Comparison of ENCODE assay signal across 39 cellular contexts in genomic region chr7:135258585-135258984, GRCh38. TPM values are rescaled to one million over a fixed set of nuclear protein-coding genes. Genes with fewer than 3 reads are reported as not detected.
"Had no signal": no experiment of that assay in that cellular context is flagged by ENCODE, and none has a peak within 500 bp of the region (broad histone marks: within the 10 kb centered on the region; RNA-seq: fewer than 3 reads in every experiment).

No MANE protein-coding gene starts in this region.

- H3K27ac Mint-ChIP-seq: activated B cell treated with CpG ODN at 0.5 μM for 24 hours; activated CD4-positive, alpha-beta memory T cell treated with anti-CD3 and anti-CD28 coated beads for 36 hours; activated CD4-positive, alpha-beta T cell treated with anti-CD3 and anti-CD28 coated beads, Interleukin-2, amount 10 ng/mL, durations not matched to agents 24 days and 14 days; activated CD8-positive, alpha-beta T cell treated with anti-CD3 and anti-CD28 coated beads for 36 hours; activated naive CD4-positive, alpha-beta T cell treated with anti-CD3 and anti-CD28 coated beads for 36 hours; activated naive CD8-positive, alpha-beta T cell treated with anti-CD3 and anti-CD28 coated beads for 36 hours; activated T-cell treated with anti-CD3 and anti-CD28 coated beads, Interleukin-2, amount 50 U/mL, for 72 hours; activated T-helper 1 cell treated with anti-CD3 and anti-CD28 coated beads, Interleukin-12 subunit alpha, Interleukin-12 subunit beta, Interleukin-2, Interleukin-4 antibody, amounts not matched to agents 30 ng/mL and 10 ng/mL and 1 ng/mL, durations not matched to agents 14 hours and 24 hours and 36 hours; activated T-helper 17 cell treated with anti-CD3 and anti-CD28 coated beads, Interleukin-2, amount 50 U/mL, for 72 hours; T-helper 1 cell treated with Interleukin-12 subunit alpha and Interleukin-12 subunit beta and Interleukin-4 antibody, amounts not matched to agents 30 μg/mL and 1 μg/mL, for 36 hours; T-helper 2 cell treated with Interferon-gamma antibody and Interleukin-4, amounts not matched to agents 5 μg/mL and 100 μg/mL, for 36 hours had no signal

- H3K4me3 ChIP-seq: adrenal gland, body of pancreas, breast epithelium had no signal

- H3K27me3 ChIP-seq: adrenal gland, body of pancreas, brain microvascular endothelial cell, breast epithelium had no signal

- H3K36me3 Mint-ChIP-seq: activated CD4-positive, alpha-beta memory T cell treated with anti-CD3 and anti-CD28 coated beads for 36 hours; activated naive CD4-positive, alpha-beta T cell treated with anti-CD3 and anti-CD28 coated beads, Interleukin-2, amount 50 U/mL, for 72 hours; activated naive CD8-positive, alpha-beta T cell treated with anti-CD3 and anti-CD28 coated beads for 36 hours had no signal

- H3K27me3 Mint-ChIP-seq: activated CD4-positive, alpha-beta T cell treated with anti-CD3 and anti-CD28 coated beads, Interleukin-2, amount 10 ng/mL, durations not matched to agents 24 days and 14 days; activated naive CD8-positive, alpha-beta T cell treated with anti-CD3 and anti-CD28 coated beads for 36 hours had no signal

- H3K4me3 Mint-ChIP-seq: activated B cell treated with CpG ODN at 0.5 μM for 24 hours; activated CD4-positive, alpha-beta memory T cell treated with anti-CD3 and anti-CD28 coated beads for 36 hours; activated CD4-positive, alpha-beta T cell treated with anti-CD3 and anti-CD28 coated beads, Interleukin-2, amount 10 ng/mL, durations not matched to agents 24 days and 14 days; activated CD8-positive, alpha-beta T cell treated with anti-CD3 and anti-CD28 coated beads for 36 hours; activated naive CD4-positive, alpha-beta T cell treated with anti-CD3 and anti-CD28 coated beads for 36 hours; activated naive CD8-positive, alpha-beta T cell treated with anti-CD3 and anti-CD28 coated beads for 36 hours; activated T-cell treated with anti-CD3 and anti-CD28 coated beads, Interleukin-2, amount 50 U/mL, for 4 hours; activated T-cell treated with anti-CD3 and anti-CD28 coated beads, Interleukin-2, amount 50 U/mL, for 72 hours; activated T-helper 1 cell treated with anti-CD3 and anti-CD28 coated beads, Interleukin-12 subunit alpha, Interleukin-12 subunit beta, Interleukin-2, Interleukin-4 antibody, amounts not matched to agents 30 ng/mL and 10 ng/mL and 1 ng/mL, durations not matched to agents 14 hours and 24 hours and 36 hours; activated T-helper 17 cell treated with anti-CD3 and anti-CD28 coated beads, Interleukin-2, amount 50 U/mL, for 72 hours; central memory CD8-positive, alpha-beta T cell; T-helper 1 cell treated with Interleukin-12 subunit alpha and Interleukin-12 subunit beta and Interleukin-4 antibody, amounts not matched to agents 30 μg/mL and 1 μg/mL, for 36 hours; T-helper 2 cell treated with Interferon-gamma antibody and Interleukin-4, amounts not matched to agents 5 μg/mL and 100 μg/mL, for 36 hours had no signal

- H3K27ac ChIP-seq: adrenal gland, body of pancreas, brain microvascular endothelial cell, breast epithelium, VCaP had no signal

- H3K4me1 Mint-ChIP-seq: activated B cell treated with CpG ODN at 0.5 μM for 24 hours; activated CD4-positive, alpha-beta T cell treated with anti-CD3 and anti-CD28 coated beads, Interleukin-2, amount 10 ng/mL, durations not matched to agents 24 days and 14 days; activated T-helper 17 cell treated with anti-CD3 and anti-CD28 coated beads, Interleukin-2, amount 50 U/mL, for 72 hours; central memory CD8-positive, alpha-beta T cell had no signal

- DNase-seq: activated B cell treated with CpG ODN at 0.5 μM for 24 hours; activated CD4-positive, alpha-beta memory T cell treated with anti-CD3 and anti-CD28 coated beads for 36 hours; activated CD4-positive, alpha-beta T cell treated with anti-CD3 and anti-CD28 coated beads for 4 hours; activated CD4-positive, alpha-beta T cell treated with anti-CD3 and anti-CD28 coated beads, Interleukin-2, amount 10 ng/mL, durations not matched to agents 24 days and 14 days; activated CD4-positive, alpha-beta T cell treated with anti-CD3 and anti-CD28 coated beads, Interleukin-2, amount 50 U/mL, for 1 hour; activated CD4-positive, alpha-beta T cell treated with anti-CD3 and anti-CD28 coated beads, Interleukin-2, amount 50 U/mL, for 4 hours; activated CD4-positive, CD25-positive, alpha-beta regulatory T cell treated with anti-CD3 and anti-CD28 coated beads, Interleukin-2, amount 50 U/mL, for 72 hours; activated CD8-positive, alpha-beta memory T cell treated with anti-CD3 and anti-CD28 coated beads, Interleukin-2, amount 50 U/mL, for 4 hours; activated CD8-positive, alpha-beta T cell treated with anti-CD3 and anti-CD28 coated beads for 36 hours; activated gamma-delta T cell treated with Interleukin-2 at 50 U/mL for 16 hours; activated naive CD4-positive, alpha-beta T cell; activated naive CD4-positive, alpha-beta T cell treated with anti-CD3 and anti-CD28 coated beads for 36 hours; activated naive CD4-positive, alpha-beta T cell treated with anti-CD3 and anti-CD28 coated beads, Interleukin-2, amount 50 U/mL, for 16 hours; activated naive CD8-positive, alpha-beta T cell treated with anti-CD3 and anti-CD28 coated beads for 36 hours; activated T-cell treated with anti-CD3 and anti-CD28 coated beads for 4 hours; activated T-cell treated with anti-CD3 and anti-CD28 coated beads, Interleukin-2, amount 50 U/mL, for 1 hour; activated T-cell treated with anti-CD3 and anti-CD28 coated beads, Interleukin-2, amount 50 U/mL, for 4 hours; activated T-cell treated with anti-CD3 and anti-CD28 coated beads, Interleukin-2, amount 50 U/mL, for 72 hours; adrenal gland; amniotic stem cell; aorta; body of pancreas; brain microvascular endothelial cell; caudate nucleus; cerebellar nuclear complex; T-helper 1 cell; T-helper 2 cell; T-helper 9 cell had no signal

- H3K9me3 Mint-ChIP-seq: activated CD4-positive, alpha-beta T cell treated with anti-CD3 and anti-CD28 coated beads, Interleukin-2, amount 10 ng/mL, durations not matched to agents 24 days and 14 days; activated CD8-positive, alpha-beta T cell treated with anti-CD3 and anti-CD28 coated beads for 36 hours; activated T-cell treated with anti-CD3 and anti-CD28 coated beads, Interleukin-2, amount 50 U/mL, for 4 hours; activated T-helper 17 cell treated with anti-CD3 and anti-CD28 coated beads, Interleukin-2, amount 50 U/mL, for 72 hours; central memory CD8-positive, alpha-beta T cell had no signal

- ATAC-seq: activated CD8-positive, alpha-beta T cell treated with anti-CD3 and anti-CD28 coated beads for 36 hours; activated naive CD4-positive, alpha-beta T cell treated with anti-CD3 and anti-CD28 coated beads, Interleukin-2, amount 50 U/mL, for 72 hours; activated T-cell treated with anti-CD3 and anti-CD28 coated beads, Interleukin-2, amount 50 U/mL, for 4 hours; activated T-cell treated with anti-CD3 and anti-CD28 coated beads, Interleukin-2, amount 50 U/mL, for 72 hours; activated T-helper 17 cell treated with anti-CD3 and anti-CD28 coated beads, Interleukin-2, amount 50 U/mL, for 72 hours; body of pancreas had no signal

- H3K36me3 ChIP-seq: adrenal gland, brain microvascular endothelial cell, breast epithelium had no signal

- H3K9me3 ChIP-seq: adrenal gland, body of pancreas, breast epithelium had no signal

RNA-seq across cellular contexts. Expression of gene STRA8, which starts 24.9 kb away (rescaled TPM):
- total RNA-seq: activated B cell treated with CpG ODN at 0.5 μM for 24 hours; activated CD4-positive, alpha-beta memory T cell treated with anti-CD3 and anti-CD28 coated beads for 36 hours; activated CD4-positive, alpha-beta T cell treated with anti-CD3 and anti-CD28 coated beads, Interleukin-2, amount 10 ng/mL, durations not matched to agents 24 days and 14 days; activated CD8-positive, alpha-beta memory T cell treated with anti-CD3 and anti-CD28 coated beads for 36 hours; activated CD8-positive, alpha-beta T cell treated with anti-CD3 and anti-CD28 coated beads for 36 hours; activated naive CD4-positive, alpha-beta T cell treated with anti-CD3 and anti-CD28 coated beads for 36 hours; activated naive CD4-positive, alpha-beta T cell treated with anti-CD3 and anti-CD28 coated beads, Interleukin-2, amount 50 U/mL, for 72 hours; activated naive CD8-positive, alpha-beta T cell treated with anti-CD3 and anti-CD28 coated beads for 36 hours; activated T-cell treated with anti-CD3 and anti-CD28 coated beads, Interleukin-2, amount 50 U/mL, for 4 hours; activated T-cell treated with anti-CD3 and anti-CD28 coated beads, Interleukin-2, amount 50 U/mL, for 72 hours; activated T-helper 1 cell treated with anti-CD3 and anti-CD28 coated beads, Interleukin-12 subunit alpha, Interleukin-12 subunit beta, Interleukin-2, Interleukin-4 antibody, amounts not matched to agents 30 ng/mL and 10 ng/mL and 1 ng/mL, durations not matched to agents 14 hours and 24 hours and 36 hours; activated T-helper 17 cell treated with anti-CD3 and anti-CD28 coated beads, Interleukin-2, amount 50 U/mL, for 72 hours; adrenal gland; aorta; astrocyte; body of pancreas; breast epithelium; chondrocyte had no signal
- polyA plus RNA-seq: adrenal gland, aorta had no signal
